20 cellular contexts compared by ENCODE assay signal in the genomic region with DNA sequence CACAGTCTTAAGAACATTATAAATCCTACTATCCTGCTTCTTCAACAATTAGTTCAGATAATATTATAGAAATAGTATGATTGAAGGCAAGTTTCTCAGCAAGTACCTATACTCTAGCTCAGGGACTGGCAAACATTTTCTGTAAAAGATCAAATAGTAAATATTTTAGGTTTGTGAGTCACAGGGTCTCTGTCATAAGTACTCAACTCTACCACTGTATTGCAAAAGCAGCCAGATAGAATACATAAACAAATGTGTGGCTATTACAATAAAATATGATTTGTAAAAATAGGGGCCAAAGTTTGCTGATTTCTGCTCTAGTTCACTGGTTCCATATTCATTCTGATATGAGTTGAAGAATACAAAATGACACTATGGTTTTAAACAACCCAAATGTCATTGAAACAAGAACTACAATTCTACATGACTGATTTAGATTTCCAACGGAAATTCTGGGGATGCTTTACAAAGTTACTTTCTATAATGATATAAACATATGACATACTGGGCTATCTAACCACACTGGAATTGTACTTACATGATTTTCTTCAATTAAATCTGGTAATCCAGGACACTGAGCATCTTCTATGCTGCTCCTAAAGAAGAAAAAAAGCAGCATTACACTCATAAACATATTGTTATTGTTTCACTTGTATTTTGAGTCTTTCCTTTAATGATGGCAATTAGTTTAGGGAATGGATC. TPM values are rescaled to one million over a fixed set of nuclear protein-coding genes. Genes with fewer than 3 reads are reported as not detected.
A peak's percentile ranks its signal among the peaks of the same experiment; 100 is the strongest.
DNase-seq lines count a peak whose midpoint lies in the region; ATAC-seq, FAIRE-seq and TF ChIP-seq lines count a peak whose summit lies in the region.
"Had no signal": no experiment of that assay in that cellular context is flagged by ENCODE, and none has a peak within 500 bp of the region (broad histone marks: within the 10 kb centered on the region; RNA-seq: fewer than 3 reads in every experiment).

No MANE protein-coding gene starts in this region.

- peak; percentile 36 for DNase-seq in EH (ENCODE audit: low read depth)
- DNase-seq in LHCN-M2 (ENCODE audit: low read depth), result peak; percentile 39
- DNase-seq in fibroblast of gingiva (ENCODE audit: low read depth), result peak; percentile 69
- no peak for DNase-seq in pancreas
- DNase-seq in activated CD8-positive, alpha-beta memory T cell treated with anti-CD3 and anti-CD28 coated beads for 24 hours, result no peak
- no peak for DNase-seq in mucosa of gallbladder (ENCODE audit: low spot score)
- DNase-seq: ACHN; CD8-positive, alpha-beta T cell; DND-41; NCI-H1092; NCI-H1694 treated with DMSO at 0.1 percent for 48 hours; NCI-H446; NCI-H748 treated with DMSO at 0.1 percent for 48 hours; PC-9 had no signal

- H3K27ac ChIP-seq in pancreas, result no peak overlapping the region
- H3K27ac ChIP-seq: HL-60, PC-9, SK-N-MC had no signal

- no peaks in the 10 kb centered on the region for H3K36me3 ChIP-seq in pancreas

- no peaks in the 10 kb centered on the region for H3K27me3 ChIP-seq in pancreas

- no peak for TF ChIP-seq CTCF in pancreas (IDR thresholded peaks at IDR 0.05)

- no peak overlapping the region for H3K4me3 ChIP-seq in pancreas
- H3K4me3 ChIP-seq: HAP-1, K562, PC-9, SK-N-MC had no signal

- 75 to 83% methylated on average over 1 of the region's 1 CpG for WGBS in pancreas, 2 donors

- no peaks in the 10 kb centered on the region for H3K9me3 ChIP-seq in pancreas
- H3K9me3 ChIP-seq: HAP-1 had no signal

- H3K4me1 ChIP-seq in pancreas, result no peaks in the 10 kb centered on the region
- H3K4me1 ChIP-seq: HAP-1 had no signal

- no peak for ATAC-seq in pancreas
- ATAC-seq in HG03280 (IDR thresholded peaks at IDR 0.05; ENCODE audit: unreplicated experiment), result no peak
- ATAC-seq: CD8-positive, alpha-beta T cell; K562 had no signal

- intact Hi-C loops in pancreas (cut with DNase I), result no loop called here

- FAIRE-seq in pancreas (lab: Jason Lieb, UNC), result peak; percentile 5
- FAIRE-seq: D721Med, K562 had no signal

RNA-seq across cellular contexts. Expression of gene LGALS3, which starts 23.2 kb away (rescaled TPM):
- total RNA-seq in LHCN-M2 (2014; rRNA removed) (247 and 288 TPM in 2 replicates), pancreas (10 to 100 TPM; 22.6 to 77.8 (median 40.6) TPM), mucosa of gallbladder (256 TPM)
- 172 TPM for polyA plus RNA-seq in LHCN-M2 (2012)
- polyA plus RNA-seq in pancreas, result 10 to 100 TPM; 53.1 to 74.7 TPM

RNA-seq across cellular contexts. Expression of gene DLGAP5, which starts 39.2 kb away (rescaled TPM):
- total RNA-seq in LHCN-M2 (2014; rRNA removed) (91.2 and 97.3 TPM in 2 replicates), pancreas (under 1 TPM in 4 of 6 donors, not detected in 2; 0.12 to 0.90 (median 0.47) TPM), mucosa of gallbladder (1.2 TPM)
- 16.9 TPM for polyA plus RNA-seq in LHCN-M2 (2012)
- polyA plus RNA-seq in pancreas, result not detected

Comparison
In these comparisons a context has a peak if more than half of its experiments do, and no peak if none do; other contexts are left out.
1. DNase-seq: peak in EH (single experiment), LHCN-M2 (single experiment) and fibroblast of gingiva (single experiment); none in pancreas (0 of 6), activated CD8-positive, alpha-beta memory T cell treated with anti-CD3 and anti-CD28 coated beads for 24 hours (single experiment) and mucosa of gallbladder (single experiment).
2. RNA of gene DLGAP5, which starts 39.2 kb away (total RNA-seq): 91.2 to 97.3 TPM in LHCN-M2; 1.2 TPM in mucosa of gallbladder (single experiment) and 0.12 to 0.90 TPM in pancreas; every median in the first group is over 10 times any median in the second.